In the genomic region with DNA sequence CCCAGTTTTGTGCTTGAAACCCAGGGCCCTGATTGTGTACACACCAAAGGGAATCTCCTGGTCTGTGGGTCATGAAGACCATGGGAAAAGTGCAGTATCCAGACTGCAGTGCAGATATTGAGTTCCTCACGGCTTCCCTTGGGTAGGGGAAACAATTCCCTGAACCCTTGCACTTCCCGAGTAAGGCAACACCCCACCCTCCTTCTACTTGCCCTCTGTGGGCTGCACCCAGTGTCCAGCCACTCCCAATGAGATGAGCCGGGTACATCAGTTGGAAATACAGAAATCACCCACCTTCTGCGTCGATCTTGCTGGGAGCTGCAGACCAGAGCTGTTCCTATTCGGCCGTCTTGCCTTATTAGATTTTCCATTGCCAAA, we compare ENCODE assay signal across 22 cellular contexts.
DNase-seq lines count a peak whose midpoint lies in the region; ATAC-seq and TF ChIP-seq lines count a peak whose summit lies in the region.
"Had no signal": no experiment of that assay in that cellular context is flagged by ENCODE, and none has a peak within 500 bp of the region (broad histone marks: within the 10 kb centered on the region; RNA-seq: fewer than 3 reads in every experiment).

No MANE protein-coding gene starts in this region.

- H3K4me1 ChIP-seq in cardiac muscle cell (ENCODE audit: low read depth) (peaks cover 17% of the 10 kb centered on the region), iPS-20b (ENCODE audit: insufficient read depth, low read length) (peaks cover 5% of the 10 kb centered on the region; the same call in 1 of the 2 replicates), upper lobe of right lung (no peaks in the 10 kb centered on the region)
- H3K4me1 ChIP-seq: parathyroid adenoma had no signal

- DNase-seq in cardiac muscle cell (ENCODE audit: low read depth in 1 of 2, low spot score in 1 of 2) (no peak), cardiac septum (ENCODE audit: low spot score) (no peak), upper lobe of right lung (no peak), lower leg skin (ENCODE audit: low spot score in 2 of 2) (no peak), GM03348 (ENCODE audit: low spot score) (no peak)
- DNase-seq in activated T-helper 1 cell treated with anti-CD3 and anti-CD28 coated beads, Interleukin-12 subunit alpha, Interleukin-12 subunit beta, Interleukin-2, Interleukin-4 antibody, amounts not matched to agents 30 ng/mL and 10 ng/mL and 1 ng/mL, durations not matched to agents 14 hours and 24 hours and 36 hours (ENCODE audit: low spot score), result no peak
- DNase-seq: activated CD4-positive, CD25-positive, alpha-beta regulatory T cell treated with anti-CD3 and anti-CD28 coated beads, Interleukin-2, amount 50 U/mL, for 72 hours; activated naive CD8-positive, alpha-beta T cell treated with anti-CD3 and anti-CD28 coated beads for 36 hours; gastrocnemius medialis; NCI-H1417 treated with DMSO at 0.1 percent for 48 hours; NCI-H2107; NCI-H524 had no signal

- intact Hi-C loops in cardiac septum (cut with DNase I) (no loop called here), upper lobe of right lung (cut with DNase I) (no loop called here), lower leg skin (cut with DNase I; ENCODE audit: low total_unique reads) (no loop called here)
- intact Hi-C loops in activated T-helper 1 cell treated with anti-CD3 and anti-CD28 coated beads, Interleukin-12 subunit alpha, Interleukin-12 subunit beta, Interleukin-2, Interleukin-4 antibody, amounts not matched to agents 30 ng/mL and 10 ng/mL and 1 ng/mL, durations not matched to agents 14 hours and 24 hours and 36 hours (cut with micrococcal nuclease), result no loop called here

- H3K27me3 ChIP-seq in cardiac muscle cell (no peaks in the 10 kb centered on the region), iPS-20b (ENCODE audit: insufficient read depth, low read length) (no peaks in the 10 kb centered on the region), upper lobe of right lung (no peaks in the 10 kb centered on the region)
- H3K27me3 ChIP-seq: BLaER1, esophagus muscularis mucosa, gastrocnemius medialis, right lobe of liver, upper lobe of left lung had no signal

- H3K4me3 Mint-ChIP-seq in activated T-helper 1 cell treated with anti-CD3 and anti-CD28 coated beads, Interleukin-12 subunit alpha, Interleukin-12 subunit beta, Interleukin-2, Interleukin-4 antibody, amounts not matched to agents 30 ng/mL and 10 ng/mL and 1 ng/mL, durations not matched to agents 14 hours and 24 hours and 36 hours, result no peak overlapping the region
- H3K4me3 Mint-ChIP-seq: activated naive CD8-positive, alpha-beta T cell treated with anti-CD3 and anti-CD28 coated beads for 36 hours; mesothelial cell of epicardium; natural killer cell had no signal

- ATAC-seq in upper lobe of right lung (peak; percentile 26), HG02981 (IDR thresholded peaks at IDR 0.05; ENCODE audit: unreplicated experiment) (no peak)
- ATAC-seq: gastrocnemius medialis had no signal

- H3K27ac Mint-ChIP-seq in activated T-helper 1 cell treated with anti-CD3 and anti-CD28 coated beads, Interleukin-12 subunit alpha, Interleukin-12 subunit beta, Interleukin-2, Interleukin-4 antibody, amounts not matched to agents 30 ng/mL and 10 ng/mL and 1 ng/mL, durations not matched to agents 14 hours and 24 hours and 36 hours, result peak overlapping the region; percentile 25
- H3K27ac Mint-ChIP-seq: activated naive CD8-positive, alpha-beta T cell treated with anti-CD3 and anti-CD28 coated beads for 36 hours; mesothelial cell of epicardium had no signal

- peaks cover 67% of the 10 kb centered on the region for H3K4me1 Mint-ChIP-seq in activated T-helper 1 cell treated with anti-CD3 and anti-CD28 coated beads, Interleukin-12 subunit alpha, Interleukin-12 subunit beta, Interleukin-2, Interleukin-4 antibody, amounts not matched to agents 30 ng/mL and 10 ng/mL and 1 ng/mL, durations not matched to agents 14 hours and 24 hours and 36 hours (ENCODE audit: low read depth)

- H3K27me3 Mint-ChIP-seq in activated T-helper 1 cell treated with anti-CD3 and anti-CD28 coated beads, Interleukin-12 subunit alpha, Interleukin-12 subunit beta, Interleukin-2, Interleukin-4 antibody, amounts not matched to agents 30 ng/mL and 10 ng/mL and 1 ng/mL, durations not matched to agents 14 hours and 24 hours and 36 hours (ENCODE audit: insufficient read depth), result no peaks in the 10 kb centered on the region
- H3K27me3 Mint-ChIP-seq: activated naive CD8-positive, alpha-beta T cell treated with anti-CD3 and anti-CD28 coated beads for 36 hours; effector memory CD8-positive, alpha-beta T cell had no signal

- no peak overlapping the region for H3K4me3 ChIP-seq in cardiac muscle cell
- H3K4me3 ChIP-seq in iPS-20b (ENCODE audit: low read length), result no peak overlapping the region
- H3K4me3 ChIP-seq in upper lobe of right lung, result no peak overlapping the region
- no peak overlapping the region for H3K4me3 ChIP-seq in lower leg skin (ENCODE audit: low read depth, poor library complexity, severe bottlenecking)
- H3K4me3 ChIP-seq: BLaER1, esophagus muscularis mucosa, gastrocnemius medialis, right lobe of liver, upper lobe of left lung had no signal

- H3K27ac ChIP-seq in cardiac muscle cell (peak overlapping the region; percentile 6), iPS-20b (ENCODE audit: low read length) (no peak overlapping the region), upper lobe of right lung (no peak overlapping the region)
- H3K27ac ChIP-seq: BLaER1, esophagus muscularis mucosa, gastrocnemius medialis, parathyroid adenoma had no signal

- peaks cover 20% of the 10 kb centered on the region for H3K9me3 Mint-ChIP-seq in activated T-helper 1 cell treated with anti-CD3 and anti-CD28 coated beads, Interleukin-12 subunit alpha, Interleukin-12 subunit beta, Interleukin-2, Interleukin-4 antibody, amounts not matched to agents 30 ng/mL and 10 ng/mL and 1 ng/mL, durations not matched to agents 14 hours and 24 hours and 36 hours
- H3K9me3 Mint-ChIP-seq: effector memory CD8-positive, alpha-beta T cell had no signal

- TF ChIP-seq CTCF in cardiac muscle cell (IDR thresholded peaks at IDR 0.05; ENCODE audit: low read depth, low read length), result no peak
- TF ChIP-seq CTCF in upper lobe of right lung (IDR thresholded peaks at IDR 0.05), result no peak
- TF ChIP-seq CTCF in lower leg skin (IDR thresholded peaks at IDR 0.05), result no peak

- 94 to 99% methylated on average over 7 of the region's 7 CpGs for WGBS in lower leg skin, 2 donors

- H3K36me3 ChIP-seq in cardiac muscle cell (peaks cover 18% of the 10 kb centered on the region), iPS-20b (ENCODE audit: insufficient read depth, low read depth, low read length) (no peaks in the 10 kb centered on the region), upper lobe of right lung (peaks cover 28% of the 10 kb centered on the region)
- H3K36me3 ChIP-seq: right lobe of liver had no signal

- TF ChIP-seq POLR2A in lower leg skin (IDR thresholded peaks at IDR 0.05), result no peak

- peak overlapping the region; percentile 57; the same call in 1 of the 2 replicates for H3K9ac ChIP-seq in iPS-20b (ENCODE audit: low read depth, low read length)
- H3K9ac ChIP-seq: BLaER1, parathyroid adenoma had no signal

- H3K36me3 Mint-ChIP-seq in activated T-helper 1 cell treated with anti-CD3 and anti-CD28 coated beads, Interleukin-12 subunit alpha, Interleukin-12 subunit beta, Interleukin-2, Interleukin-4 antibody, amounts not matched to agents 30 ng/mL and 10 ng/mL and 1 ng/mL, durations not matched to agents 14 hours and 24 hours and 36 hours (ENCODE audit: low read depth), result peaks cover 39% of the 10 kb centered on the region
- H3K36me3 Mint-ChIP-seq: natural killer cell had no signal

- H3K9me3 ChIP-seq in cardiac muscle cell (ENCODE audit: low read depth) (no peaks in the 10 kb centered on the region), iPS-20b (ENCODE audit: insufficient read depth, low read depth, low read length) (no peaks in the 10 kb centered on the region), upper lobe of right lung (no peaks in the 10 kb centered on the region)
- H3K9me3 ChIP-seq: esophagus muscularis mucosa, gastrocnemius medialis, right lobe of liver, upper lobe of left lung had no signal
